ENCODE assay signal across 1 cellular context in the genomic region with DNA sequence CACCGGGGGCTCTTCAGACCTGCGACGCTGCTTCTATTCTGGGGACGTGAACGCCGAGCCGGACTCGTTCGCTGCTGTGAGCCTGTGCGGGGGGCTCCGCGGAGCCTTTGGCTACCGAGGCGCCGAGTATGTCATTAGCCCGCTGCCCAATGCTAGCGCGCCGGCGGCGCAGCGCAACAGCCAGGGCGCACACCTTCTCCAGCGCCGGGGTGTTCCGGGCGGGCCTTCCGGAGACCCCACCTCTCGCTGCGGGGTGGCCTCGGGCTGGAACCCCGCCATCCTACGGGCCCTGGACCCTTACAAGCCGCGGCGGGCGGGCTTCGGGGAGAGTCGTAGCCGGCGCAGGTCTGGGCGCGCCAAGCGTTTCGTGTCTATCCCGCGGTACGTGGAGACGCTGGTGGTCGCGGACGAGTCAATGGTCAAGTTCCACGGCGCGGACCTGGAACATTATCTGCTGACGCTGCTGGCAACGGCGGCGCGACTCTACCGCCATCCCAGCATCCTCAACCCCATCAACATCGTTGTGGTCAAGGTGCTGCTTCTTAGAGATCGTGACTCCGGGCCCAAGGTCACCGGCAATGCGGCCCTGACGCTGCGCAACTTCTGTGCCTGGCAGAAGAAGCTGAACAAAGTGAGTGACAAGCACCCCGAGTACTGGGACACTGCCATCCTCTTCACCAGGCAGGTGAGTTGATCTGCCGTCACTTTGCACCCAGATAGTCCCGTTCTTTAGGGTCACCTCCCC.
TF ChIP-seq lines count a peak whose summit lies in the region.

No MANE protein-coding gene starts in this region.

TF ChIP-seq in IMR-90, 13 proteins besides CTCF, POLR2A, EP300 and RAD21 (continued from another document):
- TF ChIP-seq MAFK (IDR thresholded peaks at IDR 0.05; ENCODE audit: low read depth, low read length) (no peak), RFX5 (IDR thresholded peaks at IDR 0.05; ENCODE audit: low read depth, low read length) (no peak), NFE2L2 (IDR thresholded peaks at IDR 0.05; ENCODE audit: low read depth, low read length) (no peak), CEBPB (IDR thresholded peaks at IDR 0.05; ENCODE audit: low read depth, low read length) (no peak), MAZ (IDR thresholded peaks at IDR 0.05; ENCODE audit: borderline replicate concordance, low read depth, low read length) (no peak)
- TF ChIP-seq, protein P1, sequence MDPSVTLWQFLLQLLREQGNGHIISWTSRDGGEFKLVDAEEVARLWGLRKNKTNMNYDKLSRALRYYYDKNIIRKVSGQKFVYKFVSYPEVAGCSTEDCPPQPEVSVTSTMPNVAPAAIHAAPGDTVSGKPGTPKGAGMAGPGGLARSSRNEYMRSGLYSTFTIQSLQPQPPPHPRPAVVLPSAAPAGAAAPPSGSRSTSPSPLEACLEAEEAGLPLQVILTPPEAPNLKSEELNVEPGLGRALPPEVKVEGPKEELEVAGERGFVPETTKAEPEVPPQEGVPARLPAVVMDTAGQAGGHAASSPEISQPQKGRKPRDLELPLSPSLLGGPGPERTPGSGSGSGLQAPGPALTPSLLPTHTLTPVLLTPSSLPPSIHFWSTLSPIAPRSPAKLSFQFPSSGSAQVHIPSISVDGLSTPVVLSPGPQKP (IDR thresholded peaks at IDR 0.05; ENCODE audit: borderline replicate concordance, low read depth, low read length): no peak
